Comparison of ENCODE assay signal across 8 cellular contexts in genomic region chr7:1466524-1467271, GRCh38. TPM values are rescaled to one million over a fixed set of nuclear protein-coding genes. Genes with fewer than 3 reads are reported as not detected.
DNase-seq lines count a peak whose midpoint lies in the region; ATAC-seq, FAIRE-seq and TF ChIP-seq lines count a peak whose summit lies in the region.

No MANE protein-coding gene starts in this region.

- H3K56ac ChIP-seq in mesendoderm (ENCODE audit: low read length): peak overlapping the region; percentile 49

- no peak overlapping the region for H4K8ac ChIP-seq in mesendoderm (ENCODE audit: low read depth, low read length)

- H3K18ac ChIP-seq in mesendoderm (ENCODE audit: low read length): no peak overlapping the region

- CTCF ChIA-PET in A549 (lab: Yijun Ruan, JAX): interaction anchor here (0.9 to 19.9 kb wide), 2 partner anchors 10 to 272 kb away, joined by 4 to 209 read pairs; no protein-coding TSS in a partner anchor

- no peak overlapping the region for H2AK5ac ChIP-seq in mesendoderm (ENCODE audit: low read length)

- H3K9ac ChIP-seq in KMS-11 (peak overlapping the region; percentile 46; the same call in 1 of the 2 replicates), duodenal mucosa (ENCODE audit: low read depth in 1 of 2, low read length in 2 of 2) (peak overlapping the region; percentile 42 to 54), mesendoderm (ENCODE audit: low read length) (peak overlapping the region; percentile 34)

- H3K4me2 ChIP-seq in A549 (peak overlapping the region; percentile 42), KMS-11 (peak overlapping the region; percentile 84), mesendoderm (ENCODE audit: low read length) (no peak overlapping the region)

- peak; percentile 51 to 70 for DNase-seq in A549 (ENCODE audit: low read depth in 1 of 2, low spot score in 1 of 2)
- peak; percentile 78 for DNase-seq in mesendoderm

- TF ChIP-seq CTCF in A549 (IDR thresholded peaks at IDR 0.05) (no peak), KMS-11 (conservative IDR thresholded peaks at IDR 0.05; ENCODE audit: low read depth, low read length) (no peak)

- FAIRE-seq in A549 (lab: Jason Lieb, UNC): no peak

- peak overlapping the region; percentile 8; the same call in 1 of the 2 replicates for H2AFZ ChIP-seq in KMS-11 (ENCODE audit: low read depth)

- H3K79me1 ChIP-seq in mesendoderm (ENCODE audit: low read length): no peaks in the 10 kb centered on the region

- H3K27ac ChIP-seq in A549: peak overlapping the region in 1 of 2 experiments; percentile 77; a peak in 3 of 6 replicates
- peak overlapping the region; percentile 63 for H3K27ac ChIP-seq in KMS-11
- peak overlapping the region; percentile 63 for H3K27ac ChIP-seq in duodenal mucosa (ENCODE audit: low read depth, low read length)
- H3K27ac ChIP-seq in mesendoderm (ENCODE audit: low read depth, low read length): no peak overlapping the region

- H2BK5ac ChIP-seq in mesendoderm (ENCODE audit: low read length): no peak overlapping the region

- H3K4ac ChIP-seq in mesendoderm (ENCODE audit: low read depth, low read length): no peak overlapping the region

- TF ChIP-seq RAD21 in A549 (conservative IDR thresholded peaks at IDR 0.05 in 1 of 2, IDR thresholded peaks at IDR 0.05 in 1 of 2): no peak

- no peak overlapping the region for H2BK15ac ChIP-seq in mesendoderm (replicated peaks; ENCODE audit: low read depth)

- 67% methylated on average over 9 of the region's 17 CpGs for WGBS in A549 (ENCODE audit: missing lambda C conversion rate)
- no CpG with 5 or more reads among the region's 17 CpGs for WGBS in mesendoderm (ENCODE audit: extremely low coverage, insufficient coverage, low lambda C conversion rate)

- ATAC-seq in A549 (peak; percentile 16 to 47), GM19397 (IDR thresholded peaks at IDR 0.05; ENCODE audit: unreplicated experiment) (no peak), HG03095 (IDR thresholded peaks at IDR 0.05; ENCODE audit: unreplicated experiment) (no peak), HG03432 (IDR thresholded peaks at IDR 0.05; ENCODE audit: unreplicated experiment) (no peak), GM18867 (IDR thresholded peaks at IDR 0.05; ENCODE audit: unreplicated experiment) (no peak)

- H3K27me3 ChIP-seq in KMS-11 (ENCODE audit: insufficient read depth, low read depth) (no peaks in the 10 kb centered on the region; the same call in 1 of the 2 replicates), duodenal mucosa (ENCODE audit: control insufficient read depth in 1 of 2, insufficient read depth in 2 of 2, low read length in 2 of 2) (no peaks in the 10 kb centered on the region), mesendoderm (ENCODE audit: insufficient read depth, low read length, poor library complexity) (no peaks in the 10 kb centered on the region)

- no peaks in the 10 kb centered on the region for H3K79me2 ChIP-seq in KMS-11 (ENCODE audit: insufficient read depth, low read depth)
- H3K79me2 ChIP-seq in mesendoderm (ENCODE audit: control insufficient read depth, insufficient read depth, low read length): no peaks in the 10 kb centered on the region

- H3K4me1 ChIP-seq in A549 (peaks cover 36% of the 10 kb centered on the region), KMS-11 (ENCODE audit: low read depth, poor library complexity, severe bottlenecking) (peaks cover 19% of the 10 kb centered on the region), duodenal mucosa (ENCODE audit: control insufficient read depth in 1 of 2, insufficient read depth in 2 of 2, low read length in 2 of 2) (peaks cover 36 to 40% of the 10 kb centered on the region in 2 donors), mesendoderm (ENCODE audit: control insufficient read depth, low read depth, low read length) (no peaks in the 10 kb centered on the region)

- no peak for TF ChIP-seq POLR2A in A549 (IDR thresholded peaks at IDR 0.05; ENCODE audit: low read length)

- no peak for TF ChIP-seq EP300 in A549 (IDR thresholded peaks at IDR 0.05)

- no peak overlapping the region for H4K5ac ChIP-seq in mesendoderm (ENCODE audit: low read length)

- POLR2A ChIA-PET in A549 (lab: Yijun Ruan, JAX): no interaction called here

- H3K23ac ChIP-seq in mesendoderm (ENCODE audit: low read length): no peak overlapping the region

- H3K4me3 ChIP-seq in A549: no peak overlapping the region
- H3K4me3 ChIP-seq in KMS-11 (IDR thresholded peaks at IDR 0.05; ENCODE audit: insufficient read depth, low read depth, low read length): no peak overlapping the region
- peak overlapping the region in 1 of 2 donors; percentile 5 for H3K4me3 ChIP-seq in duodenal mucosa (ENCODE audit: low read depth in 1 of 2, low read length in 2 of 2)
- no peak overlapping the region for H3K4me3 ChIP-seq in mesendoderm (ENCODE audit: low read length)

- H4K20me1 ChIP-seq in KMS-11 (ENCODE audit: insufficient read depth): no peaks in the 10 kb centered on the region

- H3K36me3 ChIP-seq in KMS-11 (ENCODE audit: insufficient read depth) (no peaks in the 10 kb centered on the region), duodenal mucosa (ENCODE audit: control insufficient read depth in 1 of 2, insufficient read depth in 2 of 2, low read length in 2 of 2) (peaks cover 7 to 19% of the 10 kb centered on the region in 2 donors), mesendoderm (ENCODE audit: control insufficient read depth, insufficient read depth, low read length) (no peaks in the 10 kb centered on the region)

- no peaks in the 10 kb centered on the region for H3K9me3 ChIP-seq in A549
- H3K9me3 ChIP-seq in duodenal mucosa (ENCODE audit: control insufficient read depth in 1 of 2, low read length in 2 of 2): no peaks in the 10 kb centered on the region

- H2BK120ac ChIP-seq in mesendoderm (ENCODE audit: low read depth, low read length): no peak overlapping the region

TF ChIP-seq in A549, 52 proteins besides CTCF, POLR2A, EP300 and RAD21:
- TF ChIP-seq SMC3 (IDR thresholded peaks at IDR 0.05): no peak
- TF ChIP-seq, protein P1, sequence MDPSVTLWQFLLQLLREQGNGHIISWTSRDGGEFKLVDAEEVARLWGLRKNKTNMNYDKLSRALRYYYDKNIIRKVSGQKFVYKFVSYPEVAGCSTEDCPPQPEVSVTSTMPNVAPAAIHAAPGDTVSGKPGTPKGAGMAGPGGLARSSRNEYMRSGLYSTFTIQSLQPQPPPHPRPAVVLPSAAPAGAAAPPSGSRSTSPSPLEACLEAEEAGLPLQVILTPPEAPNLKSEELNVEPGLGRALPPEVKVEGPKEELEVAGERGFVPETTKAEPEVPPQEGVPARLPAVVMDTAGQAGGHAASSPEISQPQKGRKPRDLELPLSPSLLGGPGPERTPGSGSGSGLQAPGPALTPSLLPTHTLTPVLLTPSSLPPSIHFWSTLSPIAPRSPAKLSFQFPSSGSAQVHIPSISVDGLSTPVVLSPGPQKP (IDR thresholded peaks at IDR 0.05; ENCODE audit: low read depth, low read length): no peak
- TF ChIP-seq HOXB13 (CRISPR knock-in tag; IDR thresholded peaks at IDR 0.05; ENCODE audit: low read depth): no peak
- no peak for TF ChIP-seq POLR2AphosphoS2 (conservative IDR thresholded peaks at IDR 0.05; ENCODE audit: low read length)
- TF ChIP-seq ZSCAN20 (CRISPR knock-in tag; IDR thresholded peaks at IDR 0.05): no peak

RNA-seq across cellular contexts. Expression of gene MICALL2, which starts 7.4 kb away (rescaled TPM):
- 6.1 and 7.8 TPM in 2 replicates for polyA plus RNA-seq in A549 (2011; rRNA removed)
- 19.2 and 24.5 TPM in 2 replicates for polyA plus RNA-seq in A549 (2012; cell fraction: cytosol; rRNA removed)
- 120 and 162 TPM in 2 replicates for polyA plus RNA-seq in A549 (2012; cell fraction: nucleus; rRNA removed)
- 18.0 to 20.6 TPM (median 19.1 TPM) in 3 replicates for polyA plus RNA-seq in A549 (2017; fragmentation: RNase III; extraction: RNeasy Plus Mini Kit Qiagen cat#74134 plus additional on column Dnase treatment)
- polyA minus RNA-seq in A549 (2011; rRNA and poly(A)+ RNA removed): 15.3 and 16.2 TPM in 2 replicates
- polyA plus RNA-seq in mesendoderm (2013, experiment 1 of 2): 4.0 TPM
- 3.6 TPM for polyA plus RNA-seq in mesendoderm (2013, experiment 2 of 2)

RNA-seq across cellular contexts. Expression of gene INTS1, which starts 37.5 kb away (rescaled TPM):
- polyA plus RNA-seq in A549 (2011; rRNA removed) (14.6 and 18.4 TPM in 2 replicates), A549 (2017; fragmentation: RNase III; extraction: RNeasy Plus Mini Kit Qiagen cat#74134 plus additional on column Dnase treatment) (48.0 to 48.7 TPM (median 48.1 TPM) in 3 replicates)
- polyA plus RNA-seq in A549 (2012; cell fraction: cytosol; rRNA removed): 50.9 and 73.0 TPM in 2 replicates
- 263 and 419 TPM in 2 replicates for polyA plus RNA-seq in A549 (2012; cell fraction: nucleus; rRNA removed)
- polyA minus RNA-seq in A549 (2011; rRNA and poly(A)+ RNA removed): 28.4 and 51.5 TPM in 2 replicates
- polyA plus RNA-seq in mesendoderm (2013, experiment 1 of 2): 31.6 TPM
- polyA plus RNA-seq in mesendoderm (2013, experiment 2 of 2): 33.7 TPM

Comparison
In these comparisons a context has a peak if more than half of its experiments do, and no peak if none do; other contexts are left out.
1. ATAC-seq: peak in A549 (2 of 2); none in GM19397 (single experiment), HG03095 (single experiment), HG03432 (single experiment) and GM18867 (single experiment).
2. Peak in every context shown above with its lines, with median percentiles within 50 percentile points of each other: H3K9ac ChIP-seq.